Comparison of ENCODE assay signal across 10 cellular contexts in the genomic region with DNA sequence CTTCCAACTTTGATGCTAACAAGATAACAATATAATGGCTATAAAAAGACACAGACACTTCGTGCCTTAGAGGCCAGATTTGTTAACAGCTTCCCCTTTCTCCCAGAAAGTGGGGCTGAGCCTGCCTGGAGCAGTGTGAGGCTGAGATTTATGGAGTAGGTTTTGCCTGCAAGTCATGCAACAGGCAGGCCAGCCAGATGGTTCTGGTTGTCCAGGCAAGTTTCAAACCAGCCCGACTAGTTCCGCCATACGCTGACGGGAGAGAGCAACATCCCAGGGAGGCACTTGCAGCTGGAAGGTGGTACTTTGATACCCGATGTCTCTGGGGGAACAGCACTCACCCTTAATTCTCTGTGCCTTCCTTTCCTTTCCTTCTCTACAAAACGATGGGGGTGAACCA.
DNase-seq lines count a peak whose midpoint lies in the region; ATAC-seq, FAIRE-seq and TF ChIP-seq lines count a peak whose summit lies in the region.
"Had no signal": no experiment of that assay in that cellular context is flagged by ENCODE, and none has a peak within 500 bp of the region (broad histone marks: within the 10 kb centered on the region; RNA-seq: fewer than 3 reads in every experiment).

No MANE protein-coding gene starts in this region.

- ATAC-seq in heart right ventricle (no peak), left cardiac atrium (no peak), GM18907 (IDR thresholded peaks at IDR 0.05; ENCODE audit: unreplicated experiment) (no peak)

- FAIRE-seq in GM12892 (lab: Jason Lieb, UNC) (no peak), frontal cortex (lab: Jason Lieb, UNC) (no peak)

- H3K4me3 ChIP-seq in heart right ventricle = peak overlapping the region in 7 of 10 donors; percentile 33 to 53 (median 48)

- H3K27me3 ChIP-seq in heart right ventricle = no peaks in the 10 kb centered on the region

- H3K4me1 ChIP-seq in heart right ventricle = peaks cover 2 to 100% (median 94%) of the 10 kb centered on the region in 9 donors

- DNase-seq in heart right ventricle (no peak), left cardiac atrium (no peak), T47D (ENCODE audit: low read depth in 1 of 2, low spot score in 1 of 2) (peak; percentile 28 to 75), medulla oblongata (ENCODE audit: extremely low spot score) (peak; percentile 42), ureter (ENCODE audit: low spot score) (peak; percentile 88), GM12892 (ENCODE audit: insufficient read length) (no peak), frontal cortex (ENCODE audit: low spot score in 2 of 2) (no peak)
- DNase-seq: activated CD4-positive, alpha-beta T cell treated with anti-CD3 and anti-CD28 coated beads for 48 hours; MM.1S had no signal

- intact Hi-C loops in heart right ventricle (cut with DNase I) = loop anchor here in 2 of 10 donors (5.0 kb wide), 1 partner anchor 36 kb away; no protein-coding TSS in a partner anchor
- intact Hi-C loops in left cardiac atrium (cut with DNase I) = loop anchor here in 1 of 2 donors (5.0 kb wide), 1 partner anchor 36 kb away; no protein-coding TSS in a partner anchor

- in situ Hi-C loops in T47D (cut with HindIII; ENCODE audit: low pct_unique_long_range_greater_than_20kb, low sequenced_read_pairs) = no loop called here

- H3K36me3 ChIP-seq in heart right ventricle = peaks cover 0 to 58% (median 24%) of the 10 kb centered on the region in 9 donors

- no peak for TF ChIP-seq POLR2A in GM12892 (IDR thresholded peaks at IDR 0.05; ENCODE audit: low read depth, low read length)

- 57 to 61% methylated on average over 7 of the region's 7 CpGs for WGBS in heart right ventricle, 2 donors

- H3K27ac ChIP-seq in heart right ventricle = peak overlapping the region in 9 of 10 donors; percentile 61 to 89 (median 77)

- no peak for TF ChIP-seq CTCF in heart right ventricle (IDR thresholded peaks at IDR 0.05)

- no peaks in the 10 kb centered on the region for H3K9me3 ChIP-seq in heart right ventricle

Comparison
In these comparisons a context has a peak if more than half of its experiments do, and no peak if none do; other contexts are left out.
1. DNase-seq: peak in T47D (2 of 2), medulla oblongata (single experiment) and ureter (single experiment); none in heart right ventricle (0 of 2), left cardiac atrium (single experiment), GM12892 (single experiment) and frontal cortex (0 of 2).